Comparison of ENCODE assay signal across 14 cellular contexts in the genomic region with DNA sequence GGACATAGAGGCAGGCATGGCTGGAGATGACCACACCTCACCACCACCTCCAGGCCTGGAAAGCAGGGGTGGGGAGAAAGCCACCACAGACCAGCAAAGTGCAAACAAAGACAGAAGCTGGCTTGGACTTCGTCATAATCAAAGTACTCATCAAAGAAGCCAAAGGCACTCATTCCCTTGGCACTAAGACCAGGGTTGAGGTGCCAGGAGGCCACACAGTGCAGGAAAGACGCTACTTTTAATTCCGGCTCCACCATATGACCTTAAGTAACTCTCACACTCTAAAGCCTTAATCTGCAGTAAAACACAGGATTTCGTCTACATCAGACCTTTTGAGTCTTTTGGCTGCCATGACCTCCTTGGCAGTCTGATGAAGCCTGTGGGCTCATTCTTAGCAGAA.
DNase-seq lines count a peak whose midpoint lies in the region; ATAC-seq, FAIRE-seq and TF ChIP-seq lines count a peak whose summit lies in the region.
"Had no signal": no experiment of that assay in that cellular context is flagged by ENCODE, and none has a peak within 500 bp of the region (broad histone marks: within the 10 kb centered on the region; RNA-seq: fewer than 3 reads in every experiment).

No MANE protein-coding gene starts in this region.

- H4K20me1 ChIP-seq in KMS-11 (ENCODE audit: insufficient read depth), result no peaks in the 10 kb centered on the region

- FAIRE-seq in GM19239 (lab: Jason Lieb, UNC), result no peak
- FAIRE-seq: A204.1 had no signal

- H3K36me3 Mint-ChIP-seq in brain, result no peaks in the 10 kb centered on the region
- H3K36me3 Mint-ChIP-seq in osteocyte (ENCODE audit: unreplicated experiment), result peaks cover 6% of the 10 kb centered on the region

- H3K4me3 Mint-ChIP-seq in brain (peak overlapping the region in 1 of 5 experiments; percentile 64), osteocyte (ENCODE audit: unreplicated experiment) (no peak overlapping the region)
- H3K4me3 Mint-ChIP-seq: immature natural killer cell had no signal

- H3K79me2 ChIP-seq in KMS-11 (ENCODE audit: insufficient read depth, low read depth), result no peaks in the 10 kb centered on the region

- no peaks in the 10 kb centered on the region for H3K27me3 ChIP-seq in KMS-11 (ENCODE audit: insufficient read depth, low read depth)
- H3K27me3 ChIP-seq: brain microvascular endothelial cell had no signal

- H3K27me3 Mint-ChIP-seq in brain, result peaks cover 3% of the 10 kb centered on the region
- H3K27me3 Mint-ChIP-seq in osteocyte (ENCODE audit: unreplicated experiment), result no peaks in the 10 kb centered on the region

- H3K27ac ChIP-seq in KMS-11, result no peak overlapping the region
- H3K27ac ChIP-seq: brain microvascular endothelial cell had no signal

- TF ChIP-seq CTCF in KMS-11 (conservative IDR thresholded peaks at IDR 0.05; ENCODE audit: low read depth, low read length) (no peak), brain (conservative IDR thresholded peaks at IDR 0.05) (no peak), osteocyte (IDR thresholded peaks at IDR 0.05) (no peak), GM13977 (IDR thresholded peaks at IDR 0.05; ENCODE audit: extremely low read depth, insufficient read depth, missing control alignments) (no peak)

- in situ Hi-C loops in GM13977 (cut with MboI; ENCODE audit: low pct_unique_long_range_greater_than_20kb, low sequenced_read_pairs, unreplicated experiment), result no loop called here

- DNase-seq in NCI-H82 (lab: John Stamatoyannopoulos, UW), result peak; percentile 39
- DNase-seq in NCI-H82 treated with DMSO at 0.1 percent for 48 hours (lab: John Stamatoyannopoulos, UW; ENCODE audit: unreplicated experiment), result no peak
- no peak for DNase-seq in osteocyte (ENCODE audit: extremely low spot score, unreplicated experiment)
- DNase-seq in GM19239 (ENCODE audit: insufficient read length, low spot score), result no peak
- DNase-seq in GM13977 (ENCODE audit: low spot score), result no peak
- DNase-seq: activated CD4-positive, alpha-beta T cell treated with anti-CD3 and anti-CD28 coated beads, Interleukin-2, amount 50 U/mL, for 4 hours; brain microvascular endothelial cell; GOT3; immature natural killer cell; NCI-H226 had no signal

- peaks cover 46% of the 10 kb centered on the region for H3K4me1 ChIP-seq in KMS-11 (ENCODE audit: low read depth, poor library complexity, severe bottlenecking)

- no peaks in the 10 kb centered on the region for H3K36me3 ChIP-seq in KMS-11 (ENCODE audit: insufficient read depth)
- H3K36me3 ChIP-seq: brain microvascular endothelial cell had no signal

- H3K9me3 Mint-ChIP-seq in brain, result no peaks in the 10 kb centered on the region
- peaks cover 5% of the 10 kb centered on the region for H3K9me3 Mint-ChIP-seq in osteocyte (ENCODE audit: unreplicated experiment)
- H3K9me3 Mint-ChIP-seq: immature natural killer cell had no signal

- no peak overlapping the region for H2AFZ ChIP-seq in KMS-11 (ENCODE audit: low read depth)

- no peak overlapping the region for H3K9ac ChIP-seq in KMS-11

- ATAC-seq in HG02623 (IDR thresholded peaks at IDR 0.05; ENCODE audit: unreplicated experiment), result no peak

- peak overlapping the region; percentile 14; the same call in 1 of the 2 replicates for H3K4me2 ChIP-seq in KMS-11

- peak overlapping the region in 3 of 5 experiments; percentile 36 to 96 (median 92) for H3K27ac Mint-ChIP-seq in brain
- H3K27ac Mint-ChIP-seq in osteocyte (ENCODE audit: unreplicated experiment), result peak overlapping the region; percentile 38

- peaks cover 47% of the 10 kb centered on the region for H3K4me1 Mint-ChIP-seq in brain
- H3K4me1 Mint-ChIP-seq in osteocyte (ENCODE audit: unreplicated experiment), result peaks cover 67% of the 10 kb centered on the region

- no peak overlapping the region for H3K4me3 ChIP-seq in KMS-11 (IDR thresholded peaks at IDR 0.05; ENCODE audit: insufficient read depth, low read depth, low read length)
